1 cellular context compared by ENCODE assay signal in the genomic region with DNA sequence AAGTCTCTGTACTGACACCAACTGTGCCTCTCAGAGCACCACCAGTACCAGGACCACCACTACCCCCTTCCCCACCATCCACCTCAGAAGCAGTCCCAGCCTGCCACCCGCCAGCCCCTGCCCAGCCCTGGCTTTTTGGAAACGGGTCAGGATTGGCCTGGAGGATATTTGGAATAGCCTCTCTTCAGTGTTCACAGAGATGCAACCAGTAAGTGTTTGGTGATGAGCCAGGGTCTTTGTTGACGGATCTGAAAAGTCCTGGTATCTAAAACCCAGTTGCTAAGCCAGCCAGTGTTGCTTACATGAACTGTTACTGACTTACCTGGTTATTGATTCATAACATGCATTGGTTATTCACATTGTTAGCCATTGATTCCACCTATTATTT.
TF ChIP-seq lines count a peak whose summit lies in the region.

No MANE protein-coding gene starts in this region.

TF ChIP-seq in HCT116, 20 proteins besides CTCF, POLR2A, EP300 and RAD21 (continued from another document):
- TF ChIP-seq, protein P1, sequence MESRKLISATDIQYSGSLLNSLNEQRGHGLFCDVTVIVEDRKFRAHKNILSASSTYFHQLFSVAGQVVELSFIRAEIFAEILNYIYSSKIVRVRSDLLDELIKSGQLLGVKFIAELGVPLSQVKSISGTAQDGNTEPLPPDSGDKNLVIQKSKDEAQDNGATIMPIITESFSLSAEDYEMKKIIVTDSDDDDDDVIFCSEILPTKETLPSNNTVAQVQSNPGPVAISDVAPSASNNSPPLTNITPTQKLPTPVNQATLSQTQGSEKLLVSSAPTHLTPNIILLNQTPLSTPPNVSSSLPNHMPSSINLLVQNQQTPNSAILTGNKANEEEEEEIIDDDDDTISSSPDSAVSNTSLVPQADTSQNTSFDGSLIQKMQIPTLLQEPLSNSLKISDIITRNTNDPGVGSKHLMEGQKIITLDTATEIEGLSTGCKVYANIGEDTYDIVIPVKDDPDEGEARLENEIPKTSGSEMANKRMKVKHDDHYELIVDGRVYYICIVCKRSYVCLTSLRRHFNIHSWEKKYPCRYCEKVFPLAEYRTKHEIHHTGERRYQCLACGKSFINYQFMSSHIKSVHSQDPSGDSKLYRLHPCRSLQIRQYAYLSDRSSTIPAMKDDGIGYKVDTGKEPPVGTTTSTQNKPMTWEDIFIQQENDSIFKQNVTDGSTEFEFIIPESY (IDR thresholded peaks at IDR 0.05; ENCODE audit: extremely low read depth, insufficient replicate concordance, low read length): no peak
- TF ChIP-seq, protein P2, sequence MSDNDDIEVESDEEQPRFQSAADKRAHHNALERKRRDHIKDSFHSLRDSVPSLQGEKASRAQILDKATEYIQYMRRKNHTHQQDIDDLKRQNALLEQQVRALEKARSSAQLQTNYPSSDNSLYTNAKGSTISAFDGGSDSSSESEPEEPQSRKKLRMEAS (IDR thresholded peaks at IDR 0.05): no peak
- TF ChIP-seq ZNF274 (IDR thresholded peaks at IDR 0.05; ENCODE audit: low read depth, low read length) (no peak), EGR1 (IDR thresholded peaks at IDR 0.05; ENCODE audit: low read depth) (no peak), ELF1 (IDR thresholded peaks at IDR 0.05; ENCODE audit: borderline replicate concordance, low read depth) (no peak), JUND (IDR thresholded peaks at IDR 0.05) (no peak)
- TF ChIP-seq, protein P3, sequence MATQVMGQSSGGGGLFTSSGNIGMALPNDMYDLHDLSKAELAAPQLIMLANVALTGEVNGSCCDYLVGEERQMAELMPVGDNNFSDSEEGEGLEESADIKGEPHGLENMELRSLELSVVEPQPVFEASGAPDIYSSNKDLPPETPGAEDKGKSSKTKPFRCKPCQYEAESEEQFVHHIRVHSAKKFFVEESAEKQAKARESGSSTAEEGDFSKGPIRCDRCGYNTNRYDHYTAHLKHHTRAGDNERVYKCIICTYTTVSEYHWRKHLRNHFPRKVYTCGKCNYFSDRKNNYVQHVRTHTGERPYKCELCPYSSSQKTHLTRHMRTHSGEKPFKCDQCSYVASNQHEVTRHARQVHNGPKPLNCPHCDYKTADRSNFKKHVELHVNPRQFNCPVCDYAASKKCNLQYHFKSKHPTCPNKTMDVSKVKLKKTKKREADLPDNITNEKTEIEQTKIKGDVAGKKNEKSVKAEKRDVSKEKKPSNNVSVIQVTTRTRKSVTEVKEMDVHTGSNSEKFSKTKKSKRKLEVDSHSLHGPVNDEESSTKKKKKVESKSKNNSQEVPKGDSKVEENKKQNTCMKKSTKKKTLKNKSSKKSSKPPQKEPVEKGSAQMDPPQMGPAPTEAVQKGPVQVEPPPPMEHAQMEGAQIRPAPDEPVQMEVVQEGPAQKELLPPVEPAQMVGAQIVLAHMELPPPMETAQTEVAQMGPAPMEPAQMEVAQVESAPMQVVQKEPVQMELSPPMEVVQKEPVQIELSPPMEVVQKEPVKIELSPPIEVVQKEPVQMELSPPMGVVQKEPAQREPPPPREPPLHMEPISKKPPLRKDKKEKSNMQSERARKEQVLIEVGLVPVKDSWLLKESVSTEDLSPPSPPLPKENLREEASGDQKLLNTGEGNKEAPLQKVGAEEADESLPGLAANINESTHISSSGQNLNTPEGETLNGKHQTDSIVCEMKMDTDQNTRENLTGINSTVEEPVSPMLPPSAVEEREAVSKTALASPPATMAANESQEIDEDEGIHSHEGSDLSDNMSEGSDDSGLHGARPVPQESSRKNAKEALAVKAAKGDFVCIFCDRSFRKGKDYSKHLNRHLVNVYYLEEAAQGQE (IDR thresholded peaks at IDR 0.05; ENCODE audit: low read depth): no peak
